15 cellular contexts compared by ENCODE assay signal in genomic region chr3:172375206-172375850, GRCh38.
DNase-seq lines count a peak whose midpoint lies in the region; ATAC-seq, FAIRE-seq and TF ChIP-seq lines count a peak whose summit lies in the region.
"Had no signal": no experiment of that assay in that cellular context is flagged by ENCODE, and none has a peak within 500 bp of the region (broad histone marks: within the 10 kb centered on the region; RNA-seq: fewer than 3 reads in every experiment).

No MANE protein-coding gene starts in this region.

- TF ChIP-seq EP300 in HepG2 (IDR thresholded peaks at IDR 0.05; ENCODE audit: low read depth in 2 of 2, low read length in 2 of 2) (no peak), HepG2 (CRISPR knock-in tag; IDR thresholded peaks at IDR 0.05; ENCODE audit: borderline replicate concordance) (no peak)

- H3K27me3 Mint-ChIP-seq in natural killer cell (ENCODE audit: low read depth in 2 of 2), result no peaks in the 10 kb centered on the region
- no peaks in the 10 kb centered on the region for H3K27me3 Mint-ChIP-seq in neural crest cell (ENCODE audit: low read depth)

- ATAC-seq in HepG2 (no peak), right lobe of liver (no peak), natural killer cell (no peak), HG02981 (IDR thresholded peaks at IDR 0.05; ENCODE audit: unreplicated experiment) (no peak), body of pancreas (no peak)
- ATAC-seq: CD8-positive, alpha-beta T cell had no signal

- H3K36me3 Mint-ChIP-seq in natural killer cell (peaks cover 23% of the 10 kb centered on the region), neural crest cell (ENCODE audit: low read depth) (peaks cover 45% of the 10 kb centered on the region)

- peaks cover 7% of the 10 kb centered on the region for H3K79me2 ChIP-seq in HepG2 (ENCODE audit: insufficient read depth, low read length)

- H3K36me3 ChIP-seq in HepG2 (replicated peaks in 1 of 2; ENCODE audit: control insufficient read depth in 1 of 2, insufficient read depth in 2 of 2, low read length in 2 of 2) (peaks cover 44 to 92% of the 10 kb centered on the region in 2 experiments), right lobe of liver (peaks cover 0 to 35% (median 19%) of the 10 kb centered on the region in 4 donors), body of pancreas (replicated peaks in 1 of 2; ENCODE audit: insufficient read depth in 1 of 2, low read depth in 2 of 2) (peaks cover 7 to 28% of the 10 kb centered on the region in 2 donors)

- no peak overlapping the region for H3K4me3 ChIP-seq in HepG2 (replicated peaks in 1 of 3; ENCODE audit: insufficient read depth in 1 of 3, low read depth in 2 of 3, low read length in 3 of 3)
- no peak overlapping the region for H3K4me3 ChIP-seq in right lobe of liver
- no peak overlapping the region for H3K4me3 ChIP-seq in body of pancreas
- H3K4me3 ChIP-seq: BLaER1 had no signal

- BruUV-seq in HepG2 (replicated peaks; lab: Mats Ljungman, UMichigan), result no TSS peak

- POLR2A ChIA-PET in HepG2 (lab: Yijun Ruan, JAX), result no interaction called here

- H3K4me2 ChIP-seq in HepG2 (ENCODE audit: low read depth, low read length), result no peak overlapping the region
- H3K4me2 ChIP-seq: BLaER1 had no signal

- H3K4me3 Mint-ChIP-seq in natural killer cell, result no peak overlapping the region
- no peak overlapping the region for H3K4me3 Mint-ChIP-seq in neural crest cell
- H3K4me3 Mint-ChIP-seq: CD8-positive, alpha-beta T cell; H9 had no signal

- CTCF ChIA-PET in HepG2 (lab: Yijun Ruan, JAX; ENCODE audit: low intra/inter-chr PET ratio, low total read pairs), result no interaction called here

- peaks cover 19% of the 10 kb centered on the region for H4K20me1 ChIP-seq in HepG2 (ENCODE audit: insufficient read depth, low read length)
- H4K20me1 ChIP-seq: BLaER1 had no signal

- H3K9ac ChIP-seq in HepG2 (ENCODE audit: insufficient read depth, low read depth, low read length), result no peak overlapping the region
- H3K9ac ChIP-seq: BLaER1 had no signal

- H3K4me1 Mint-ChIP-seq in natural killer cell (peaks cover 23 to 35% of the 10 kb centered on the region in 2 donors), neural crest cell (no peaks in the 10 kb centered on the region)

- H3K4me1 ChIP-seq in HepG2 (ENCODE audit: insufficient read depth, low read length) (no peaks in the 10 kb centered on the region), right lobe of liver (peaks cover 0 to 4% (median 0%) of the 10 kb centered on the region in 4 donors), body of pancreas (peaks cover 9% of the 10 kb centered on the region)
- H3K4me1 ChIP-seq: BLaER1 had no signal

- TF ChIP-seq POLR2A in HepG2 (IDR thresholded peaks at IDR 0.05; ENCODE audit: insufficient read depth in 1 of 2, low read depth in 2 of 2, low read length in 2 of 2) (no peak), right lobe of liver (IDR thresholded peaks at IDR 0.05) (no peak), body of pancreas (IDR thresholded peaks at IDR 0.05) (no peak)

- intact Hi-C loops in HepG2 (cut with micrococcal nuclease; ENCODE audit: unreplicated experiment), result no loop called here
- intact Hi-C loops in right lobe of liver (cut with DNase I), result no loop called here
- intact Hi-C loops in natural killer cell (cut with micrococcal nuclease), result no loop called here
- intact Hi-C loops in body of pancreas (cut with DNase I), result no loop called here

- in situ Hi-C loops in HepG2 (cut with HindIII; ENCODE audit: extremely low pct_ligation_motif_present, low pct_unique_long_range_greater_than_20kb), result no loop called here

- no peak overlapping the region for H2AFZ ChIP-seq in HepG2 (ENCODE audit: low read length)

- TF ChIP-seq CTCF in HepG2 (CRISPR knock-in tag; IDR thresholded peaks at IDR 0.05), result no peak
- no peak for TF ChIP-seq CTCF in right lobe of liver (IDR thresholded peaks at IDR 0.05)
- no peak for TF ChIP-seq CTCF in natural killer cell (IDR thresholded peaks at IDR 0.05)
- TF ChIP-seq CTCF in neural crest cell (conservative IDR thresholded peaks at IDR 0.05), result no peak
- TF ChIP-seq CTCF in body of pancreas (IDR thresholded peaks at IDR 0.05), result no peak

- H3K27ac Mint-ChIP-seq in natural killer cell (peak overlapping the region; percentile 40 to 53), neural crest cell (ENCODE audit: unreplicated experiment) (peak overlapping the region; percentile 40)
- H3K27ac Mint-ChIP-seq: CD8-positive, alpha-beta T cell had no signal

- H3K27ac ChIP-seq in HepG2 (ENCODE audit: extremely low read length, insufficient read depth, low read length) (no peak overlapping the region), right lobe of liver (no peak overlapping the region), body of pancreas (no peak overlapping the region)
- H3K27ac ChIP-seq: BLaER1 had no signal

- H3K27me3 ChIP-seq in HepG2 (ENCODE audit: control insufficient read depth in 1 of 2, insufficient read depth in 2 of 2, low read length in 2 of 2) (no peaks in the 10 kb centered on the region), right lobe of liver (no peaks in the 10 kb centered on the region), body of pancreas (no peaks in the 10 kb centered on the region)
- H3K27me3 ChIP-seq: BLaER1 had no signal

- no peaks in the 10 kb centered on the region for H3K9me3 Mint-ChIP-seq in natural killer cell
- peaks cover 7% of the 10 kb centered on the region for H3K9me3 Mint-ChIP-seq in neural crest cell

- H3K9me3 ChIP-seq in HepG2 (ENCODE audit: low read length) (no peaks in the 10 kb centered on the region), right lobe of liver (no peaks in the 10 kb centered on the region), body of pancreas (no peaks in the 10 kb centered on the region)

- DNase-seq in HepG2 (ENCODE audit: low spot score), result no peak
- no peak for DNase-seq in right lobe of liver
- DNase-seq in natural killer cell, result no peak
- DNase-seq in neural crest cell (ENCODE audit: low read depth, low spot score), result no peak
- no peak for DNase-seq in GOT3 (lab: John Stamatoyannopoulos, UW)
- no peak for DNase-seq in body of pancreas
- DNase-seq: 8988T; Calu3; CD8-positive, alpha-beta T cell; DMS79 treated with DMSO at 0.1 percent for 48 hours; GF-D8; H9 had no signal

- no peak for TF ChIP-seq RAD21 in HepG2 (CRISPR knock-in tag; IDR thresholded peaks at IDR 0.05)

- no peak for FAIRE-seq in HepG2 (lab: Jason Lieb, UNC)
- FAIRE-seq: H1 had no signal

- 99% methylated on average over 4 of the region's 4 CpGs for WGBS in HepG2 (ENCODE audit: low lambda C conversion rate)
- 93% methylated on average over 4 of the region's 4 CpGs for WGBS in right lobe of liver (ENCODE audit: insufficient coverage, low coverage, low lambda C conversion rate, missing lambda C conversion rate)
- WGBS in body of pancreas, 2 donors, result 79 to 83% methylated on average over 4 of the region's 4 CpGs

TF ChIP-seq in HepG2, 621 proteins besides CTCF, POLR2A, EP300 and RAD21:
- TF ChIP-seq MIER3 (CRISPR knock-in tag; IDR thresholded peaks at IDR 0.05; ENCODE audit: borderline replicate concordance) (no peak), RBM22 (optimal IDR thresholded peaks at IDR 0.05; ENCODE audit: low read length) (peak; percentile 97), POLR2AphosphoS2 (IDR thresholded peaks at IDR 0.05; ENCODE audit: low read depth, low read length) (0 out of 2 replicates have a peak, but pooled peaks have one; percentile 15)
